ENCODE assay signal across 1 cellular context in genomic region chr22:20591660-20592310, GRCh38.
TF ChIP-seq lines count a peak whose summit lies in the region.

No MANE protein-coding gene starts in this region.

TF ChIP-seq in K562, 482 proteins besides CTCF, POLR2A, EP300 and RAD21 (continued from another document and continues in another):
- TF ChIP-seq, protein P1, sequence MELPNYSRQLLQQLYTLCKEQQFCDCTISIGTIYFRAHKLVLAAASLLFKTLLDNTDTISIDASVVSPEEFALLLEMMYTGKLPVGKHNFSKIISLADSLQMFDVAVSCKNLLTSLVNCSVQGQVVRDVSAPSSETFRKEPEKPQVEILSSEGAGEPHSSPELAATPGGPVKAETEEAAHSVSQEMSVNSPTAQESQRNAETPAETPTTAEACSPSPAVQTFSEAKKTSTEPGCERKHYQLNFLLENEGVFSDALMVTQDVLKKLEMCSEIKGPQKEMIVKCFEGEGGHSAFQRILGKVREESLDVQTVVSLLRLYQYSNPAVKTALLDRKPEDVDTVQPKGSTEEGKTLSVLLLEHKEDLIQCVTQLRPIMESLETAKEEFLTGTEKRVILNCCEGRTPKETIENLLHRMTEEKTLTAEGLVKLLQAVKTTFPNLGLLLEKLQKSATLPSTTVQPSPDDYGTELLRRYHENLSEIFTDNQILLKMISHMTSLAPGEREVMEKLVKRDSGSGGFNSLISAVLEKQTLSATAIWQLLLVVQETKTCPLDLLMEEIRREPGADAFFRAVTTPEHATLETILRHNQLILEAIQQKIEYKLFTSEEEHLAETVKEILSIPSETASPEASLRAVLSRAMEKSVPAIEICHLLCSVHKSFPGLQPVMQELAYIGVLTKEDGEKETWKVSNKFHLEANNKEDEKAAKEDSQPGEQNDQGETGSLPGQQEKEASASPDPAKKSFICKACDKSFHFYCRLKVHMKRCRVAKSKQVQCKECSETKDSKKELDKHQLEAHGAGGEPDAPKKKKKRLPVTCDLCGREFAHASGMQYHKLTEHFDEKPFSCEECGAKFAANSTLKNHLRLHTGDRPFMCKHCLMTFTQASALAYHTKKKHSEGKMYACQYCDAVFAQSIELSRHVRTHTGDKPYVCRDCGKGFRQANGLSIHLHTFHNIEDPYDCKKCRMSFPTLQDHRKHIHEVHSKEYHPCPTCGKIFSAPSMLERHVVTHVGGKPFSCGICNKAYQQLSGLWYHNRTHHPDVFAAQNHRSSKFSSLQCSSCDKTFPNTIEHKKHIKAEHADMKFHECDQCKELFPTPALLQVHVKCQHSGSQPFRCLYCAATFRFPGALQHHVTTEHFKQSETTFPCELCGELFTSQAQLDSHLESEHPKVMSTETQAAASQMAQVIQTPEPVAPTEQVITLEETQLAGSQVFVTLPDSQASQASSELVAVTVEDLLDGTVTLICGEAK (IDR thresholded peaks at IDR 0.05), result no peak
- TF ChIP-seq, protein P1 (CRISPR knock-in tag; IDR thresholded peaks at IDR 0.05), result no peak
- no peak for TF ChIP-seq BRCA1 (IDR thresholded peaks at IDR 0.05)
- peak; percentile 82; the same call in 1 of the 2 replicates for TF ChIP-seq BRCA1 (CRISPR knock-in tag; IDR thresholded peaks at IDR 0.05)
- TF ChIP-seq ZNF253 (CRISPR knock-in tag; conservative IDR thresholded peaks at IDR 0.05), result no peak
- TF ChIP-seq CCAR2 (IDR thresholded peaks at IDR 0.05; ENCODE audit: low read depth, low read length), result no peak
- TF ChIP-seq KLF6 (CRISPR knock-in tag; IDR thresholded peaks at IDR 0.05; ENCODE audit: borderline replicate concordance), result no peak
- TF ChIP-seq ZKSCAN1 (IDR thresholded peaks at IDR 0.05; ENCODE audit: low read depth, low read length), result no peak
- TF ChIP-seq ZNF584 (CRISPR knock-in tag; IDR thresholded peaks at IDR 0.05; ENCODE audit: low read depth), result no peak
- TF ChIP-seq EWSR1 (IDR thresholded peaks at IDR 0.05; ENCODE audit: borderline replicate concordance, low read depth, partially characterized antibody), result no peak
- no peak for TF ChIP-seq GTF2E2 (tag; IDR thresholded peaks at IDR 0.05)
- TF ChIP-seq TSHZ1 (CRISPR knock-in tag; IDR thresholded peaks at IDR 0.05), result no peak
- no peak for TF ChIP-seq C11orf30 (IDR thresholded peaks at IDR 0.05; ENCODE audit: low read depth)
- TF ChIP-seq, protein P2, sequence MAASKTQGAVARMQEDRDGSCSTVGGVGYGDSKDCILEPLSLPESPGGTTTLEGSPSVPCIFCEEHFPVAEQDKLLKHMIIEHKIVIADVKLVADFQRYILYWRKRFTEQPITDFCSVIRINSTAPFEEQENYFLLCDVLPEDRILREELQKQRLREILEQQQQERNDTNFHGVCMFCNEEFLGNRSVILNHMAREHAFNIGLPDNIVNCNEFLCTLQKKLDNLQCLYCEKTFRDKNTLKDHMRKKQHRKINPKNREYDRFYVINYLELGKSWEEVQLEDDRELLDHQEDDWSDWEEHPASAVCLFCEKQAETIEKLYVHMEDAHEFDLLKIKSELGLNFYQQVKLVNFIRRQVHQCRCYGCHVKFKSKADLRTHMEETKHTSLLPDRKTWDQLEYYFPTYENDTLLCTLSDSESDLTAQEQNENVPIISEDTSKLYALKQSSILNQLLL (CRISPR knock-in tag; IDR thresholded peaks at IDR 0.05; ENCODE audit: borderline replicate concordance), result peak; percentile 17; the same call in 1 of the 2 replicates
- TF ChIP-seq NR4A1 (CRISPR knock-in tag; IDR thresholded peaks at IDR 0.05), result 0 out of 2 replicates have a peak, but pooled peaks have one; percentile 32
- TF ChIP-seq NR4A1 (tag; IDR thresholded peaks at IDR 0.05), result no peak
- TF ChIP-seq, protein P3, sequence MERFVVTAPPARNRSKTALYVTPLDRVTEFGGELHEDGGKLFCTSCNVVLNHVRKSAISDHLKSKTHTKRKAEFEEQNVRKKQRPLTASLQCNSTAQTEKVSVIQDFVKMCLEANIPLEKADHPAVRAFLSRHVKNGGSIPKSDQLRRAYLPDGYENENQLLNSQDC (CRISPR knock-in tag; IDR thresholded peaks at IDR 0.05), result no peak
- TF ChIP-seq CC2D1A (IDR thresholded peaks at IDR 0.05), result no peak
- TF ChIP-seq, protein P4, sequence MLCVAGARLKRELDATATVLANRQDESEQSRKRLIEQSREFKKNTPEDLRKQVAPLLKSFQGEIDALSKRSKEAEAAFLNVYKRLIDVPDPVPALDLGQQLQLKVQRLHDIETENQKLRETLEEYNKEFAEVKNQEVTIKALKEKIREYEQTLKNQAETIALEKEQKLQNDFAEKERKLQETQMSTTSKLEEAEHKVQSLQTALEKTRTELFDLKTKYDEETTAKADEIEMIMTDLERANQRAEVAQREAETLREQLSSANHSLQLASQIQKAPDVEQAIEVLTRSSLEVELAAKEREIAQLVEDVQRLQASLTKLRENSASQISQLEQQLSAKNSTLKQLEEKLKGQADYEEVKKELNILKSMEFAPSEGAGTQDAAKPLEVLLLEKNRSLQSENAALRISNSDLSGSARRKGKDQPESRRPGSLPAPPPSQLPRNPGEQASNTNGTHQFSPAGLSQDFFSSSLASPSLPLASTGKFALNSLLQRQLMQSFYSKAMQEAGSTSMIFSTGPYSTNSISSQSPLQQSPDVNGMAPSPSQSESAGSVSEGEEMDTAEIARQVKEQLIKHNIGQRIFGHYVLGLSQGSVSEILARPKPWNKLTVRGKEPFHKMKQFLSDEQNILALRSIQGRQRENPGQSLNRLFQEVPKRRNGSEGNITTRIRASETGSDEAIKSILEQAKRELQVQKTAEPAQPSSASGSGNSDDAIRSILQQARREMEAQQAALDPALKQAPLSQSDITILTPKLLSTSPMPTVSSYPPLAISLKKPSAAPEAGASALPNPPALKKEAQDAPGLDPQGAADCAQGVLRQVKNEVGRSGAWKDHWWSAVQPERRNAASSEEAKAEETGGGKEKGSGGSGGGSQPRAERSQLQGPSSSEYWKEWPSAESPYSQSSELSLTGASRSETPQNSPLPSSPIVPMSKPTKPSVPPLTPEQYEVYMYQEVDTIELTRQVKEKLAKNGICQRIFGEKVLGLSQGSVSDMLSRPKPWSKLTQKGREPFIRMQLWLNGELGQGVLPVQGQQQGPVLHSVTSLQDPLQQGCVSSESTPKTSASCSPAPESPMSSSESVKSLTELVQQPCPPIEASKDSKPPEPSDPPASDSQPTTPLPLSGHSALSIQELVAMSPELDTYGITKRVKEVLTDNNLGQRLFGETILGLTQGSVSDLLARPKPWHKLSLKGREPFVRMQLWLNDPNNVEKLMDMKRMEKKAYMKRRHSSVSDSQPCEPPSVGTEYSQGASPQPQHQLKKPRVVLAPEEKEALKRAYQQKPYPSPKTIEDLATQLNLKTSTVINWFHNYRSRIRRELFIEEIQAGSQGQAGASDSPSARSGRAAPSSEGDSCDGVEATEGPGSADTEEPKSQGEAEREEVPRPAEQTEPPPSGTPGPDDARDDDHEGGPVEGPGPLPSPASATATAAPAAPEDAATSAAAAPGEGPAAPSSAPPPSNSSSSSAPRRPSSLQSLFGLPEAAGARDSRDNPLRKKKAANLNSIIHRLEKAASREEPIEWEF (CRISPR knock-in tag; IDR thresholded peaks at IDR 0.05), result no peak
- no peak for TF ChIP-seq HINFP (tag; conservative IDR thresholded peaks at IDR 0.05; ENCODE audit: low read depth)
- no peak for TF ChIP-seq ZNF224 (CRISPR knock-in tag; IDR thresholded peaks at IDR 0.05)
- no peak for TF ChIP-seq POU5F1 (IDR thresholded peaks at IDR 0.05; ENCODE audit: borderline replicate concordance, low read depth, low read length, partially characterized antibody)
- 0 out of 4 replicates have a peak, but pooled peaks of 1 of the 2 experiments have one; percentile 37 for TF ChIP-seq TEAD1 (CRISPR knock-in tag; IDR thresholded peaks at IDR 0.05)
- no peak for TF ChIP-seq ZC3H4 (CRISPR knock-in tag; IDR thresholded peaks at IDR 0.05; ENCODE audit: borderline replicate concordance)
- peak; percentile 80; the same call in 1 of the 2 replicates for TF ChIP-seq FOXP1 (CRISPR knock-in tag; IDR thresholded peaks at IDR 0.05)
- TF ChIP-seq ZNF696 (CRISPR knock-in tag; conservative IDR thresholded peaks at IDR 0.05), result no peak
- no peak for TF ChIP-seq MTA2 (IDR thresholded peaks at IDR 0.05; ENCODE audit: low read depth)
- TF ChIP-seq ZKSCAN3 (CRISPR knock-in tag; IDR thresholded peaks at IDR 0.05), result no peak
- TF ChIP-seq ZNF175 (CRISPR knock-in tag; IDR thresholded peaks at IDR 0.05; ENCODE audit: low read depth), result no peak
- TF ChIP-seq, protein P5, sequence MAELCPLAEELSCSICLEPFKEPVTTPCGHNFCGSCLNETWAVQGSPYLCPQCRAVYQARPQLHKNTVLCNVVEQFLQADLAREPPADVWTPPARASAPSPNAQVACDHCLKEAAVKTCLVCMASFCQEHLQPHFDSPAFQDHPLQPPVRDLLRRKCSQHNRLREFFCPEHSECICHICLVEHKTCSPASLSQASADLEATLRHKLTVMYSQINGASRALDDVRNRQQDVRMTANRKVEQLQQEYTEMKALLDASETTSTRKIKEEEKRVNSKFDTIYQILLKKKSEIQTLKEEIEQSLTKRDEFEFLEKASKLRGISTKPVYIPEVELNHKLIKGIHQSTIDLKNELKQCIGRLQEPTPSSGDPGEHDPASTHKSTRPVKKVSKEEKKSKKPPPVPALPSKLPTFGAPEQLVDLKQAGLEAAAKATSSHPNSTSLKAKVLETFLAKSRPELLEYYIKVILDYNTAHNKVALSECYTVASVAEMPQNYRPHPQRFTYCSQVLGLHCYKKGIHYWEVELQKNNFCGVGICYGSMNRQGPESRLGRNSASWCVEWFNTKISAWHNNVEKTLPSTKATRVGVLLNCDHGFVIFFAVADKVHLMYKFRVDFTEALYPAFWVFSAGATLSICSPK (IDR thresholded peaks at IDR 0.05; ENCODE audit: borderline replicate concordance), result no peak
- TF ChIP-seq, protein P6, sequence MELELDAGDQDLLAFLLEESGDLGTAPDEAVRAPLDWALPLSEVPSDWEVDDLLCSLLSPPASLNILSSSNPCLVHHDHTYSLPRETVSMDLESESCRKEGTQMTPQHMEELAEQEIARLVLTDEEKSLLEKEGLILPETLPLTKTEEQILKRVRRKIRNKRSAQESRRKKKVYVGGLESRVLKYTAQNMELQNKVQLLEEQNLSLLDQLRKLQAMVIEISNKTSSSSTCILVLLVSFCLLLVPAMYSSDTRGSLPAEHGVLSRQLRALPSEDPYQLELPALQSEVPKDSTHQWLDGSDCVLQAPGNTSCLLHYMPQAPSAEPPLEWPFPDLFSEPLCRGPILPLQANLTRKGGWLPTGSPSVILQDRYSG (tag; conservative IDR thresholded peaks at IDR 0.05; ENCODE audit: low read depth), result no peak
